ENCODE assay signal across 1 cellular context in genomic region chr15:33132722-33133345, GRCh38.
TF ChIP-seq lines count a peak whose summit lies in the region.

No MANE protein-coding gene starts in this region.

TF ChIP-seq in IMR-90, 13 proteins besides CTCF, POLR2A, EP300 and RAD21 (continued from another document):
- TF ChIP-seq RFX5 (IDR thresholded peaks at IDR 0.05; ENCODE audit: low read depth, low read length) (no peak), MAZ (IDR thresholded peaks at IDR 0.05; ENCODE audit: borderline replicate concordance, low read depth, low read length) (no peak), CHD1 (IDR thresholded peaks at IDR 0.05; ENCODE audit: low read depth, low read length) (no peak)
